ENCODE assay signal across 1 cellular context in the genomic region with DNA sequence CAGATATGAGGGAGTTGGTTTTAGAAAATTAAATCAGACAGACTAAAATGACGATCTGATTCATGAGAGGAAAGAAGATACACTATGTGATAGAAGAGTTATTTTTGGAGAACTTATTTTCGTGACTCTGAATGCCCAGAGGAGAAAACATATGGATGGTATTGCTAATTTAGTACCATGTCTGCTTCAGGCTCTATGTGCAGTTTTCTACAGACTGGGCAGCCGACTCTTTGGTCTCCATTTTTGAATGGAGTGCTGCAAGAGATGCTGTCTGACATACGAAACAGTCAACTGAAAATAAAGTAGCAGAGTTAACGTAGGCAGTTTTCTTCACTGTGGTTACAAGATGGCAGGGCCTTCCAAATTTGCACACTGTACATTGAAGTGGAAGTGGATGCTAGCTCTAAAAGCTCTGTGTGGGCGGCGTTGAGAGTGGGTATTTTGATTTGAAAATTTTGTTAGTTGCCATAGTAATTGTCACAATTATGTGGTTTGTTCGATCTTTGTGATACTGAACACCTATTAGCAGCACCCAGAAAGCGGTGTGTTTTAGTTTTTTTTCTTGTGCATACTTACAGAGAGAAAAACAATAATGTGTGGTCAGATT.
TF ChIP-seq lines count a peak whose summit lies in the region.

No MANE protein-coding gene starts in this region.

TF ChIP-seq in HepG2, 621 proteins besides CTCF, POLR2A, EP300 and RAD21 (continued from another document):
- no peak for TF ChIP-seq ZMYM2 (CRISPR knock-in tag; IDR thresholded peaks at IDR 0.05)
